8 cellular contexts compared by ENCODE assay signal in genomic region chr11:119709638-119710346, GRCh38. TPM values are rescaled to one million over a fixed set of nuclear protein-coding genes. Genes with fewer than 3 reads are reported as not detected.
DNase-seq lines count a peak whose midpoint lies in the region; ATAC-seq and TF ChIP-seq lines count a peak whose summit lies in the region.

No MANE protein-coding gene starts in this region.

- H3K27me3 Mint-ChIP-seq in naive thymus-derived CD4-positive, alpha-beta T cell, result peaks cover 23 to 48% (median 35%) of the 10 kb centered on the region in 5 donors
- H3K27me3 Mint-ChIP-seq in CD8-positive, alpha-beta T cell (ENCODE audit: low read depth), result peaks cover 31% of the 10 kb centered on the region

- no peak overlapping the region for H2AFZ ChIP-seq in mammary epithelial cell (ENCODE audit: low read depth, low read length)

- no peak overlapping the region for H3K4me3 ChIP-seq in mammary epithelial cell (replicated peaks in 1 of 3; ENCODE audit: insufficient read depth in 1 of 3, low read depth in 2 of 3, low read length in 3 of 3)
- H3K4me3 ChIP-seq in naive thymus-derived CD4-positive, alpha-beta T cell (ENCODE audit: low read length), result no peak overlapping the region
- H3K4me3 ChIP-seq in CD8-positive, alpha-beta T cell (ENCODE audit: low read depth, low read length), result no peak overlapping the region

- 26% methylated on average over 14 of the region's 22 CpGs for WGBS in mammary epithelial cell (ENCODE audit: low coverage, missing lambda C conversion rate)

- H3K9ac ChIP-seq in mammary epithelial cell (ENCODE audit: insufficient read depth, low read length), result no peak overlapping the region

- peaks cover 30% of the 10 kb centered on the region for H3K4me1 ChIP-seq in mammary epithelial cell (ENCODE audit: insufficient read depth, low read length)
- H3K4me1 ChIP-seq in naive thymus-derived CD4-positive, alpha-beta T cell (ENCODE audit: control insufficient read depth in 2 of 2, insufficient read depth in 2 of 2, low read length in 2 of 2), result no peaks in the 10 kb centered on the region
- H3K4me1 ChIP-seq in CD8-positive, alpha-beta T cell (ENCODE audit: insufficient read depth, low read length), result no peaks in the 10 kb centered on the region

- in situ Hi-C loops in mammary epithelial cell (cut with MboI; ENCODE audit: low sequenced_read_pairs in 2 of 2), result no loop called here

- no TSS peak for BruUV-seq in mammary epithelial cell (replicated peaks; lab: Mats Ljungman, UMichigan)

- intact Hi-C loops in mammary epithelial cell (cut with micrococcal nuclease), result no loop called here
- intact Hi-C loops in naive thymus-derived CD4-positive, alpha-beta T cell (cut with micrococcal nuclease), result no loop called here
- intact Hi-C loops in CD8-positive, alpha-beta T cell (cut with DNase I, micrococcal nuclease), result no loop called here

- H3K27me3 ChIP-seq in mammary epithelial cell (ENCODE audit: insufficient read depth, low read length), result no peaks in the 10 kb centered on the region
- H3K27me3 ChIP-seq in naive thymus-derived CD4-positive, alpha-beta T cell (ENCODE audit: control insufficient read depth in 2 of 2, insufficient read depth in 2 of 2, low read length in 2 of 2), result no peaks in the 10 kb centered on the region
- no peaks in the 10 kb centered on the region for H3K27me3 ChIP-seq in CD8-positive, alpha-beta T cell (ENCODE audit: insufficient read depth, low read length)

- peaks cover 98% of the 10 kb centered on the region for H3K79me2 ChIP-seq in mammary epithelial cell (ENCODE audit: insufficient read depth, low read length)

- peak; percentile 85 for DNase-seq in EH (ENCODE audit: low read depth)
- peak; percentile 79 for DNase-seq in NCI-H1105 treated with DMSO at 0.1 percent for 48 hours (lab: John Stamatoyannopoulos, UW)
- DNase-seq in mammary epithelial cell, result no peak
- no peak for DNase-seq in naive thymus-derived CD4-positive, alpha-beta T cell
- no peak for DNase-seq in left lobe of liver (ENCODE audit: low spot score)
- DNase-seq in NCI-H146 treated with DMSO at 0.1 percent for 48 hours (lab: John Stamatoyannopoulos, UW; ENCODE audit: unreplicated experiment), result no peak
- no peak for DNase-seq in CD8-positive, alpha-beta T cell
- no peak for DNase-seq in NCI-H1436 treated with DMSO at 0.1 percent for 48 hours (lab: John Stamatoyannopoulos, UW)

- POLR2A ChIA-PET in naive thymus-derived CD4-positive, alpha-beta T cell (lab: Charles Lee), result no interaction called here
- POLR2A ChIA-PET in CD8-positive, alpha-beta T cell (lab: Charles Lee), result no interaction called here

- CTCF ChIA-PET in mammary epithelial cell (lab: Charles Lee; ENCODE audit: low non-redundant PET), result no interaction called here
- CTCF ChIA-PET in naive thymus-derived CD4-positive, alpha-beta T cell (lab: Charles Lee), result no interaction called here
- CTCF ChIA-PET in CD8-positive, alpha-beta T cell (lab: Charles Lee), result interaction anchor here (0.6 kb wide), 1 partner anchor 17 kb away, joined by 3 read pairs; no protein-coding TSS in a partner anchor

- peak; percentile 12 for ATAC-seq in naive thymus-derived CD4-positive, alpha-beta T cell
- ATAC-seq in left lobe of liver, result no peak
- ATAC-seq in CD8-positive, alpha-beta T cell, result no peak

- peaks cover 0 to 7% (median 3%) of the 10 kb centered on the region in 5 donors for H3K36me3 Mint-ChIP-seq in naive thymus-derived CD4-positive, alpha-beta T cell
- no peaks in the 10 kb centered on the region for H3K36me3 Mint-ChIP-seq in CD8-positive, alpha-beta T cell

- no peaks in the 10 kb centered on the region for H3K9me3 ChIP-seq in mammary epithelial cell (replicated peaks; ENCODE audit: insufficient read depth, low read length)
- H3K9me3 ChIP-seq in naive thymus-derived CD4-positive, alpha-beta T cell (ENCODE audit: control insufficient read depth in 2 of 3, low read length in 3 of 3), result no peaks in the 10 kb centered on the region
- no peaks in the 10 kb centered on the region for H3K9me3 ChIP-seq in CD8-positive, alpha-beta T cell (ENCODE audit: low read length)

- peaks cover 0 to 7% (median 0%) of the 10 kb centered on the region in 7 donors for H3K4me1 Mint-ChIP-seq in naive thymus-derived CD4-positive, alpha-beta T cell
- H3K4me1 Mint-ChIP-seq in CD8-positive, alpha-beta T cell (ENCODE audit: low read depth), result no peaks in the 10 kb centered on the region

- H3K36me3 ChIP-seq in mammary epithelial cell (ENCODE audit: insufficient read depth, low read length), result peaks cover 7% of the 10 kb centered on the region
- H3K36me3 ChIP-seq in naive thymus-derived CD4-positive, alpha-beta T cell (ENCODE audit: control insufficient read depth in 2 of 3, insufficient read depth in 3 of 3, low read length in 3 of 3), result no peaks in the 10 kb centered on the region
- no peaks in the 10 kb centered on the region for H3K36me3 ChIP-seq in CD8-positive, alpha-beta T cell (ENCODE audit: insufficient read depth, low read length)

- dilution Hi-C loops in mammary epithelial cell (cut with HindIII; ENCODE audit: low sequenced_read_pairs), result loop anchor here (10.0 to 25.0 kb wide), 3 partner anchors 45 to 597 kb away; partner anchors contain the start of genes C2CD2L, DPAGT1 and HINFP

- no peak overlapping the region for H3K4me3 Mint-ChIP-seq in naive thymus-derived CD4-positive, alpha-beta T cell
- no peak overlapping the region for H3K4me3 Mint-ChIP-seq in CD8-positive, alpha-beta T cell

- peaks cover 0 to 2% (median 0%) of the 10 kb centered on the region in 11 donors for H3K9me3 Mint-ChIP-seq in naive thymus-derived CD4-positive, alpha-beta T cell
- no peaks in the 10 kb centered on the region for H3K9me3 Mint-ChIP-seq in CD8-positive, alpha-beta T cell

- TF ChIP-seq CTCF in mammary epithelial cell (conservative IDR thresholded peaks at IDR 0.05 in 1 of 2, IDR thresholded peaks at IDR 0.05 in 1 of 2; ENCODE audit: extremely low read depth in 1 of 2, insufficient read depth in 1 of 2, low read depth in 1 of 2, low read length in 2 of 2), result no peak
- TF ChIP-seq CTCF in CD8-positive, alpha-beta T cell (IDR thresholded peaks at IDR 0.05), result no peak

- no peak overlapping the region for H3K27ac Mint-ChIP-seq in naive thymus-derived CD4-positive, alpha-beta T cell
- no peak overlapping the region for H3K27ac Mint-ChIP-seq in CD8-positive, alpha-beta T cell

- H3K4me2 ChIP-seq in mammary epithelial cell (ENCODE audit: insufficient read depth, low read depth, low read length), result peak overlapping the region; percentile 23

- H4K20me1 ChIP-seq in mammary epithelial cell (ENCODE audit: insufficient read depth, low read length), result peaks cover 3% of the 10 kb centered on the region

- no peak overlapping the region for H3K27ac ChIP-seq in mammary epithelial cell (ENCODE audit: insufficient read depth, low read depth, low read length)
- no peak overlapping the region for H3K27ac ChIP-seq in naive thymus-derived CD4-positive, alpha-beta T cell (ENCODE audit: low read depth, low read length)
- no peak overlapping the region for H3K27ac ChIP-seq in CD8-positive, alpha-beta T cell (ENCODE audit: low read depth, low read length)

RNA-seq across cellular contexts. Expression of gene NECTIN1, which starts 19.2 kb away (rescaled TPM):
- total RNA-seq in mammary epithelial cell (100 to 1,000 TPM in 1 of 2 donors, 10 to 100 TPM in 1; 60.8 to 162 TPM), left lobe of liver (6.5 TPM)
- 103 TPM for polyA plus RNA-seq in mammary epithelial cell
- polyA minus RNA-seq in mammary epithelial cell, result 278 TPM
- total RNA-seq in naive thymus-derived CD4-positive, alpha-beta T cell, result 1 to 10 TPM in 4 of 5 experiments, under 1 TPM in 1; 0.87 to 4.2 (median 2.4) TPM
- polyA plus RNA-seq in naive thymus-derived CD4-positive, alpha-beta T cell, result 1 to 10 TPM in 1 of 2 donors, under 1 TPM in 1; 0.30 to 1.1 TPM
- 1 to 10 TPM; 6.4 to 6.9 TPM for total RNA-seq in CD8-positive, alpha-beta T cell

Comparison
In these comparisons a context has a peak if more than half of its experiments do, and no peak if none do; other contexts are left out.
1. DNase-seq: peak in EH (single experiment) and NCI-H1105 treated with DMSO at 0.1 percent for 48 hours (single experiment); none in mammary epithelial cell (single experiment), naive thymus-derived CD4-positive, alpha-beta T cell (0 of 9), left lobe of liver (single experiment), NCI-H146 treated with DMSO at 0.1 percent for 48 hours (single experiment), CD8-positive, alpha-beta T cell (0 of 7) and NCI-H1436 treated with DMSO at 0.1 percent for 48 hours (single experiment).